ENCODE assay signal across 19 cellular contexts in genomic region chr9:27150758-27151431, GRCh38. TPM values are rescaled to one million over a fixed set of nuclear protein-coding genes. Genes with fewer than 3 reads are reported as not detected.
DNase-seq lines count a peak whose midpoint lies in the region; ATAC-seq, FAIRE-seq and TF ChIP-seq lines count a peak whose summit lies in the region.
"Had no signal": no experiment of that assay in that cellular context is flagged by ENCODE, and none has a peak within 500 bp of the region (broad histone marks: within the 10 kb centered on the region; RNA-seq: fewer than 3 reads in every experiment).

No MANE protein-coding gene starts in this region.

- peak overlapping the region; percentile 40; the same call in 1 of the 2 replicates for H3K4me3 Mint-ChIP-seq in HFFc6
- H3K4me3 Mint-ChIP-seq: naive B cell had no signal

- peaks cover 2% of the 10 kb centered on the region; the same call in 1 of the 2 replicates for H3K27me3 Mint-ChIP-seq in HFFc6 (ENCODE audit: insufficient read depth)

- TF ChIP-seq CTCF in HFFc6 (IDR thresholded peaks at IDR 0.05), result no peak
- TF ChIP-seq CTCF in choroid plexus epithelial cell (conservative IDR thresholded peaks at IDR 0.05; ENCODE audit: low read depth, low read length), result no peak
- no peak for TF ChIP-seq CTCF in keratinocyte (optimal IDR thresholded peaks at IDR 0.05 in 1 of 3, IDR thresholded peaks at IDR 0.05 in 1 of 3, conservative IDR thresholded peaks at IDR 0.05 in 1 of 3; ENCODE audit: extremely low read depth in 1 of 3, insufficient read depth in 2 of 3, low read length in 3 of 3)
- no peak for TF ChIP-seq CTCF in stomach (IDR thresholded peaks at IDR 0.05)
- no peak for TF ChIP-seq CTCF in omental fat pad (IDR thresholded peaks at IDR 0.05)

- H3K36me3 ChIP-seq in keratinocyte (ENCODE audit: control insufficient read depth in 2 of 2, extremely low read depth in 1 of 2, insufficient read depth in 2 of 2, low read length in 2 of 2), result no peaks in the 10 kb centered on the region
- H3K36me3 ChIP-seq in stomach, result no peaks in the 10 kb centered on the region
- H3K36me3 ChIP-seq: BLaER1 treated with 17β-estradiol and CSF1 and Interleukin-3, amounts not matched to agents 10 nM and 100 nM; suprapubic skin had no signal

- no peaks in the 10 kb centered on the region for H3K9me3 ChIP-seq in keratinocyte (ENCODE audit: control insufficient read depth, low read depth, low read length)
- no peaks in the 10 kb centered on the region for H3K9me3 ChIP-seq in stomach
- H3K9me3 ChIP-seq: BLaER1 treated with 17β-estradiol and CSF1 and Interleukin-3, amounts not matched to agents 10 nM and 100 nM; psoas muscle; suprapubic skin had no signal

- no peak for TF ChIP-seq EP300 in stomach (IDR thresholded peaks at IDR 0.05)

- peak; percentile 36 for DNase-seq in HFFc6
- peak; percentile 37 for DNase-seq in choroid plexus epithelial cell (ENCODE audit: low read depth)
- DNase-seq in keratinocyte (ENCODE audit: low read depth, low spot score), result no peak
- DNase-seq in stomach, result no peak
- DNase-seq in activated CD4-positive, CD25-positive, alpha-beta regulatory T cell treated with anti-CD3 and anti-CD28 coated beads, Interleukin-2, amount 50 U/mL, for 72 hours, result no peak
- DNase-seq in effector CD8-positive, alpha-beta T cell (lab: John Stamatoyannopoulos, UW), result no peak
- DNase-seq in omental fat pad (ENCODE audit: low spot score), result no peak
- no peak for DNase-seq in activated CD8-positive, alpha-beta memory T cell treated with anti-CD3 and anti-CD28 coated beads, Interleukin-2, amount 50 U/mL, for 48 hours
- DNase-seq: activated CD4-positive, alpha-beta T cell treated with anti-CD3 and anti-CD28 coated beads, Interleukin-2, amount 50 U/mL, for 4 hours; naive B cell; NCI-H2029 treated with DMSO at 0.1 percent for 48 hours; psoas muscle had no signal

- H3K27ac ChIP-seq in keratinocyte (ENCODE audit: control insufficient read depth, insufficient read depth, low read length) (no peak overlapping the region), stomach (peak overlapping the region in 3 of 5 donors; percentile 5 to 43 (median 21))
- H3K27ac ChIP-seq: BLaER1 treated with 17β-estradiol and CSF1 and Interleukin-3, amounts not matched to agents 10 nM and 100 nM; psoas muscle; suprapubic skin had no signal

- H3K4me2 ChIP-seq in keratinocyte (ENCODE audit: control insufficient read depth, extremely low read depth, insufficient read depth, low read depth, low read length), result no peak overlapping the region
- H3K4me2 ChIP-seq: BLaER1 treated with 17β-estradiol and CSF1 and Interleukin-3, amounts not matched to agents 10 nM and 100 nM had no signal

- no peaks in the 10 kb centered on the region for H3K79me2 ChIP-seq in keratinocyte (ENCODE audit: control insufficient read depth, insufficient read depth, low read length)

- no peak overlapping the region for H3K9ac ChIP-seq in keratinocyte (ENCODE audit: control insufficient read depth, extremely low read depth, insufficient read depth, low read length)
- H3K9ac ChIP-seq: BLaER1 treated with 17β-estradiol and CSF1 and Interleukin-3, amounts not matched to agents 10 nM and 100 nM had no signal

- dilution Hi-C loops in keratinocyte (cut with MboI; ENCODE audit: extremely low pct_ligation_motif_present, low sequenced_read_pairs), result no loop called here

- H3K27me3 ChIP-seq in keratinocyte (ENCODE audit: control insufficient read depth, extremely low read depth, insufficient read depth, low read length) (no peaks in the 10 kb centered on the region), stomach (no peaks in the 10 kb centered on the region)
- H3K27me3 ChIP-seq: BLaER1 treated with 17β-estradiol and CSF1 and Interleukin-3, amounts not matched to agents 10 nM and 100 nM; suprapubic skin had no signal

- ATAC-seq in omental fat pad (ENCODE audit: low FRiP score), result no peak
- ATAC-seq: PC-3, psoas muscle had no signal

- H3K9me1 ChIP-seq in keratinocyte (ENCODE audit: control insufficient read depth, extremely low read depth, insufficient read depth, low read length), result no peaks in the 10 kb centered on the region

- H3K4me1 ChIP-seq in keratinocyte (ENCODE audit: control insufficient read depth, extremely low read depth, insufficient read depth, low read length) (peaks cover 29% of the 10 kb centered on the region), stomach (peaks cover 0 to 30% (median 10%) of the 10 kb centered on the region in 4 donors)
- H3K4me1 ChIP-seq: BLaER1 treated with 17β-estradiol and CSF1 and Interleukin-3, amounts not matched to agents 10 nM and 100 nM; psoas muscle had no signal

- peaks cover 4% of the 10 kb centered on the region; the same call in 1 of the 2 replicates for H3K36me3 Mint-ChIP-seq in HFFc6 (ENCODE audit: low read depth)
- H3K36me3 Mint-ChIP-seq: naive B cell had no signal

- H2AFZ ChIP-seq in keratinocyte (ENCODE audit: control insufficient read depth, low read length), result peak overlapping the region; percentile 41

- H3K9me3 Mint-ChIP-seq in HFFc6, result no peaks in the 10 kb centered on the region
- H3K9me3 Mint-ChIP-seq: naive B cell had no signal

- TF ChIP-seq POLR2A in stomach (IDR thresholded peaks at IDR 0.05), result no peak

- intact Hi-C loops in stomach (cut with DNase I; ENCODE audit: low total_unique reads), result no loop called here

- H3K4me1 Mint-ChIP-seq in HFFc6 (ENCODE audit: low read depth), result peaks cover 73% of the 10 kb centered on the region
- H3K4me1 Mint-ChIP-seq: naive B cell had no signal

- WGBS in stomach, 5 donors, result 48 to 88% (median 80%) methylated on average over 5 of the region's 5 CpGs

- H3K4me3 ChIP-seq in choroid plexus epithelial cell (ENCODE audit: low read depth, low read length) (no peak overlapping the region), keratinocyte (ENCODE audit: control insufficient read depth in 2 of 3, extremely low read depth in 1 of 3, insufficient read depth in 2 of 3, low read depth in 1 of 3, low read length in 3 of 3) (no peak overlapping the region), stomach (no peak overlapping the region)
- H3K4me3 ChIP-seq: BLaER1 treated with 17β-estradiol and CSF1 and Interleukin-3, amounts not matched to agents 10 nM and 100 nM; psoas muscle; suprapubic skin had no signal

- peak; percentile 41 for FAIRE-seq in keratinocyte (lab: Jason Lieb, UNC)
- FAIRE-seq: colon, GM18507, TTC549 had no signal

- peak overlapping the region; percentile 68 for H3K27ac Mint-ChIP-seq in HFFc6
- H3K27ac Mint-ChIP-seq: naive B cell had no signal

- no peaks in the 10 kb centered on the region for H4K20me1 ChIP-seq in keratinocyte (ENCODE audit: control insufficient read depth, extremely low read depth, insufficient read depth, low read length)
- H4K20me1 ChIP-seq: BLaER1 treated with 17β-estradiol and CSF1 and Interleukin-3, amounts not matched to agents 10 nM and 100 nM had no signal

RNA-seq across cellular contexts. Expression of gene TEK, which starts 41.9 kb away (rescaled TPM):
- 1 to 10 TPM; 2.0 to 10.0 (median 8.5) TPM for total RNA-seq in HFFc6 (2021; fragmentation: NEBNext Ultra II Directional; extraction: Animal tissue kit (Norgen Biotek cat#: 25700))
- 0.01 to 0.05 TPM (median 0.03 TPM) in 3 replicates for polyA plus RNA-seq in keratinocyte
- polyA plus RNA-seq in keratinocyte (2011; ENCODE audit: low read depth), result 0.47 TPM
- 0.02 and 0.03 TPM in 2 replicates for polyA plus RNA-seq in keratinocyte (2011; cell fraction: cytosol; rRNA removed)
- 0.06 and 0.08 TPM in 2 replicates for polyA plus RNA-seq in keratinocyte (2011; cell fraction: nucleus; rRNA removed)
- polyA plus RNA-seq in keratinocyte (2012; ENCODE audit: low replicate concordance), result 0.05 and 0.21 TPM in 2 replicates
- 0.16 TPM in 1 of 3 replicates, not detected in the others for polyA minus RNA-seq in keratinocyte
- not detected for polyA minus RNA-seq in keratinocyte (2011; cell fraction: cytosol; rRNA and poly(A)+ RNA removed)
- polyA minus RNA-seq in keratinocyte (2011; cell fraction: nucleus; rRNA and poly(A)+ RNA removed), result 0.11 and 0.16 TPM in 2 replicates
- 10 to 100 TPM in 1 of 5 donors, 1 to 10 TPM in 3, not detected in 1; 2.0 to 25.5 (median 4.1) TPM for total RNA-seq in stomach
- 1 to 10 TPM in 1 of 3 donors, under 1 TPM in 2; 0.56 to 1.5 (median 0.92) TPM for polyA plus RNA-seq in stomach
- total RNA-seq in omental fat pad, result 10 to 100 TPM; 12.8 to 65.6 (median 28.4) TPM
- total RNA-seq: epithelial cell of proximal tubule had no signal

Comparison
In these comparisons a context has a peak if more than half of its experiments do, and no peak if none do; other contexts are left out.
1. DNase-seq: peak in HFFc6 (single experiment) and choroid plexus epithelial cell (single experiment); none in keratinocyte (single experiment), stomach (single experiment), activated CD4-positive, CD25-positive, alpha-beta regulatory T cell treated with anti-CD3 and anti-CD28 coated beads, Interleukin-2, amount 50 U/mL, for 72 hours (single experiment), effector CD8-positive, alpha-beta T cell (single experiment), omental fat pad (single experiment) and activated CD8-positive, alpha-beta memory T cell treated with anti-CD3 and anti-CD28 coated beads, Interleukin-2, amount 50 U/mL, for 48 hours (single experiment).